10 cellular contexts compared by ENCODE assay signal in the genomic region with DNA sequence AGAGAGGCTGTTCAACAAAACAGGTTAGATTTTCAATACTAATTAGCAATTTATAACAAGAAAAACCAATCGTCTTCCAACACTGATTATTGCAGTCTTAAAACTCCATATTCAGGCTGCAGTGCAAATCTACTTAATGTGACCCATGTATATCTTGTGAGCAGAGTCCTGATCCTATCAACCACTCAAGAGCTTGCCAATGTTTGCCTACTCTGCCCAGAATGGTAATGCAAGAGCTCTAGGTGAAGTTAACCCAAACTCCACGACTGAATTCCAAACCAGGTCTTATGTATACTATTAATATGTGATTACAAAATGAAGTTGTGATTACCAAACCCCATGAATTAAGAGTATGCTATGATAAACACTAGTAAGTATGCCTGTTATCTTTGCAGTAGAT. TPM values are rescaled to one million over a fixed set of nuclear protein-coding genes. Genes with fewer than 3 reads are reported as not detected.
DNase-seq lines count a peak whose midpoint lies in the region; ATAC-seq, FAIRE-seq and TF ChIP-seq lines count a peak whose summit lies in the region.
"Had no signal": no experiment of that assay in that cellular context is flagged by ENCODE, and none has a peak within 500 bp of the region (broad histone marks: within the 10 kb centered on the region; RNA-seq: fewer than 3 reads in every experiment).

No MANE protein-coding gene starts in this region.

- H3K4me3 Mint-ChIP-seq in astrocyte (ENCODE audit: unreplicated experiment) (no peak overlapping the region), neural progenitor cell (no peak overlapping the region)
- H3K4me3 Mint-ChIP-seq in activated CD8-positive, alpha-beta memory T cell treated with anti-CD3 and anti-CD28 coated beads, Interleukin-2, amount 10 ng/mL, durations not matched to agents 7 days and 5 days, result no peak overlapping the region

- H3K79me2 ChIP-seq in astrocyte (ENCODE audit: insufficient read depth, low read length) (no peaks in the 10 kb centered on the region), neural progenitor cell (ENCODE audit: low read depth) (peaks cover 100% of the 10 kb centered on the region)

- H3K27me3 Mint-ChIP-seq in astrocyte (ENCODE audit: low read depth, unreplicated experiment), result no peaks in the 10 kb centered on the region
- peaks cover 6% of the 10 kb centered on the region for H3K27me3 Mint-ChIP-seq in neural progenitor cell (ENCODE audit: insufficient read depth, low read depth)
- peaks cover 27% of the 10 kb centered on the region for H3K27me3 Mint-ChIP-seq in activated CD8-positive, alpha-beta memory T cell treated with anti-CD3 and anti-CD28 coated beads, Interleukin-2, amount 10 ng/mL, durations not matched to agents 7 days and 5 days

- H3K4me3 ChIP-seq in astrocyte (ENCODE audit: insufficient read depth, low read depth, low read length) (no peak overlapping the region), neural progenitor cell (peak overlapping the region; percentile 20)

- H3K4me2 ChIP-seq in astrocyte (ENCODE audit: low read length) (no peak overlapping the region), neural progenitor cell (peak overlapping the region; percentile 74)

- peaks cover 68% of the 10 kb centered on the region for H3F3A ChIP-seq in neural progenitor cell (ENCODE audit: low read depth)

- H3K27ac Mint-ChIP-seq in astrocyte (ENCODE audit: unreplicated experiment), result peak overlapping the region; percentile 60
- peak overlapping the region; percentile 99 for H3K27ac Mint-ChIP-seq in neural progenitor cell
- H3K27ac Mint-ChIP-seq in activated CD8-positive, alpha-beta memory T cell treated with anti-CD3 and anti-CD28 coated beads, Interleukin-2, amount 10 ng/mL, durations not matched to agents 7 days and 5 days, result no peak overlapping the region

- peak; percentile 25 for ATAC-seq in HG03175 (IDR thresholded peaks at IDR 0.05; ENCODE audit: unreplicated experiment)
- no peak for ATAC-seq in HG02571 (IDR thresholded peaks at IDR 0.05; ENCODE audit: unreplicated experiment)
- no peak for ATAC-seq in activated CD8-positive, alpha-beta memory T cell treated with anti-CD3 and anti-CD28 coated beads, Interleukin-2, amount 10 ng/mL, durations not matched to agents 7 days and 5 days

- H3K27me3 ChIP-seq in astrocyte (ENCODE audit: insufficient read depth, low read length), result no peaks in the 10 kb centered on the region
- H3K27me3 ChIP-seq in neural progenitor cell, result no peaks in the 10 kb centered on the region

- H3K9me3 Mint-ChIP-seq in astrocyte (ENCODE audit: unreplicated experiment), result no peaks in the 10 kb centered on the region
- no peaks in the 10 kb centered on the region for H3K9me3 Mint-ChIP-seq in neural progenitor cell
- H3K9me3 Mint-ChIP-seq in activated CD8-positive, alpha-beta memory T cell treated with anti-CD3 and anti-CD28 coated beads, Interleukin-2, amount 10 ng/mL, durations not matched to agents 7 days and 5 days (ENCODE audit: low read depth), result no peaks in the 10 kb centered on the region

- H3K27ac ChIP-seq in astrocyte (ENCODE audit: low read depth, low read length) (no peak overlapping the region), neural progenitor cell (peak overlapping the region; percentile 90)

- TF ChIP-seq CTCF in astrocyte (IDR thresholded peaks at IDR 0.05; ENCODE audit: insufficient read depth, low read depth, low read length) (no peak), neural progenitor cell (IDR thresholded peaks at IDR 0.05) (no peak), GM10266 (IDR thresholded peaks at IDR 0.05; ENCODE audit: control insufficient read depth, insufficient read depth, low read depth, missing control alignments) (no peak)

- H3K36me3 ChIP-seq in astrocyte (ENCODE audit: insufficient read depth, low read length) (no peaks in the 10 kb centered on the region), neural progenitor cell (peaks cover 3% of the 10 kb centered on the region)

- H3K36me3 Mint-ChIP-seq in astrocyte (ENCODE audit: low read depth, unreplicated experiment), result no peaks in the 10 kb centered on the region
- peaks cover 2% of the 10 kb centered on the region for H3K36me3 Mint-ChIP-seq in neural progenitor cell
- no peaks in the 10 kb centered on the region for H3K36me3 Mint-ChIP-seq in activated CD8-positive, alpha-beta memory T cell treated with anti-CD3 and anti-CD28 coated beads, Interleukin-2, amount 10 ng/mL, durations not matched to agents 7 days and 5 days

- CTCF ChIA-PET in activated CD8-positive, alpha-beta memory T cell treated with anti-CD3 and anti-CD28 coated beads, Interleukin-2, amount 10 ng/mL, durations not matched to agents 7 days and 5 days (lab: Charles Lee), result no interaction called here

- H3K9ac ChIP-seq in astrocyte (ENCODE audit: low read length) (no peak overlapping the region), neural progenitor cell (no peak overlapping the region)

- H3K4me1 ChIP-seq in astrocyte (ENCODE audit: insufficient read depth, low read length), result no peaks in the 10 kb centered on the region
- peaks cover 96% of the 10 kb centered on the region for H3K4me1 ChIP-seq in neural progenitor cell

- H3K9me3 ChIP-seq in astrocyte (ENCODE audit: insufficient read depth, low read depth, low read length) (no peaks in the 10 kb centered on the region), neural progenitor cell (ENCODE audit: low read depth) (no peaks in the 10 kb centered on the region)

- no peaks in the 10 kb centered on the region for H4K20me1 ChIP-seq in astrocyte (ENCODE audit: insufficient read depth, low read length)
- peaks cover 100% of the 10 kb centered on the region for H4K20me1 ChIP-seq in neural progenitor cell (ENCODE audit: low read depth)

- no peak for FAIRE-seq in astrocyte (lab: Jason Lieb, UNC)

- H3K4me1 Mint-ChIP-seq in astrocyte (ENCODE audit: low read depth, unreplicated experiment) (peaks cover 46% of the 10 kb centered on the region), neural progenitor cell (peaks cover 73% of the 10 kb centered on the region)
- no peaks in the 10 kb centered on the region for H3K4me1 Mint-ChIP-seq in activated CD8-positive, alpha-beta memory T cell treated with anti-CD3 and anti-CD28 coated beads, Interleukin-2, amount 10 ng/mL, durations not matched to agents 7 days and 5 days

- DNase-seq in NCI-H82 (lab: John Stamatoyannopoulos, UW) (peak; percentile 33), NCI-H82 treated with DMSO at 0.1 percent for 48 hours (lab: John Stamatoyannopoulos, UW; ENCODE audit: unreplicated experiment) (no peak), astrocyte (ENCODE audit: low read depth) (no peak), neural progenitor cell (ENCODE audit: low spot score) (no peak), GM10266 (ENCODE audit: extremely low spot score) (no peak)
- no peak for DNase-seq in activated CD8-positive, alpha-beta memory T cell treated with anti-CD3 and anti-CD28 coated beads, Interleukin-2, amount 10 ng/mL, durations not matched to agents 7 days and 5 days
- DNase-seq: HCEC 1CT, NCI-H1048 had no signal

- H2AFZ ChIP-seq in astrocyte (ENCODE audit: low read depth, low read length) (no peak overlapping the region), neural progenitor cell (replicated peaks) (no peak overlapping the region)

RNA-seq across cellular contexts. Expression of a gene that starts 17.1 kb away (rescaled TPM):
- total RNA-seq in astrocyte (50.5 and 59.3 TPM in 2 replicates), neural progenitor cell (ENCODE audit: low replicate concordance) (70.5 and 105 TPM in 2 replicates)
- not detected for total RNA-seq in activated CD8-positive, alpha-beta memory T cell treated with anti-CD3 and anti-CD28 coated beads, Interleukin-2, amount 10 ng/mL, durations not matched to agents 7 days and 5 days

Comparison
In these comparisons a context has a peak if more than half of its experiments do, and no peak if none do; other contexts are left out.
1. RNA of a gene that starts 17.1 kb away (total RNA-seq): 70.5 to 105 TPM in neural progenitor cell and 50.5 to 59.3 TPM in astrocyte; not detected in activated CD8-positive, alpha-beta memory T cell treated with anti-CD3 and anti-CD28 coated beads, Interleukin-2, amount 10 ng/mL, durations not matched to agents 7 days and 5 days; every median in the first group is over 10 times any median in the second.